1 cellular context compared by ENCODE assay signal in the genomic region with DNA sequence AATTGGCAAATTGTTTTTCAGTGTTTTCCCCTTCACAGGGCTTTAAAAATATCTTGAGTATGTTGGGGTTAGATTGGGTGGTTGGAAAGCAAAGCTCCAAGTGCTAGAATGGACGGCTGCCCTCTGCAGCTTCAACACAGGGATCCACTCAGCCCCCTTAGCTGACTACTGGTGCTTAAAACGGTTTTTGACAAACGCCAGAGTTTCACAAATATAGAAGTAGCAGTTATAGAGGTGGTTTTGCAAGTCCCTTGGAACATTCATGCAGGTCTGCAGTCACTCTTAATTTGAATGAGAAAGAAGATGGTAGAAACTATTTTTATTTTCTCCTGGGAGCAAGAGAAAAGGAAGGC.
TF ChIP-seq lines count a peak whose summit lies in the region.

No MANE protein-coding gene starts in this region.

TF ChIP-seq in K562, 482 proteins besides CTCF, POLR2A, EP300 and RAD21:
- TF ChIP-seq, protein P1, sequence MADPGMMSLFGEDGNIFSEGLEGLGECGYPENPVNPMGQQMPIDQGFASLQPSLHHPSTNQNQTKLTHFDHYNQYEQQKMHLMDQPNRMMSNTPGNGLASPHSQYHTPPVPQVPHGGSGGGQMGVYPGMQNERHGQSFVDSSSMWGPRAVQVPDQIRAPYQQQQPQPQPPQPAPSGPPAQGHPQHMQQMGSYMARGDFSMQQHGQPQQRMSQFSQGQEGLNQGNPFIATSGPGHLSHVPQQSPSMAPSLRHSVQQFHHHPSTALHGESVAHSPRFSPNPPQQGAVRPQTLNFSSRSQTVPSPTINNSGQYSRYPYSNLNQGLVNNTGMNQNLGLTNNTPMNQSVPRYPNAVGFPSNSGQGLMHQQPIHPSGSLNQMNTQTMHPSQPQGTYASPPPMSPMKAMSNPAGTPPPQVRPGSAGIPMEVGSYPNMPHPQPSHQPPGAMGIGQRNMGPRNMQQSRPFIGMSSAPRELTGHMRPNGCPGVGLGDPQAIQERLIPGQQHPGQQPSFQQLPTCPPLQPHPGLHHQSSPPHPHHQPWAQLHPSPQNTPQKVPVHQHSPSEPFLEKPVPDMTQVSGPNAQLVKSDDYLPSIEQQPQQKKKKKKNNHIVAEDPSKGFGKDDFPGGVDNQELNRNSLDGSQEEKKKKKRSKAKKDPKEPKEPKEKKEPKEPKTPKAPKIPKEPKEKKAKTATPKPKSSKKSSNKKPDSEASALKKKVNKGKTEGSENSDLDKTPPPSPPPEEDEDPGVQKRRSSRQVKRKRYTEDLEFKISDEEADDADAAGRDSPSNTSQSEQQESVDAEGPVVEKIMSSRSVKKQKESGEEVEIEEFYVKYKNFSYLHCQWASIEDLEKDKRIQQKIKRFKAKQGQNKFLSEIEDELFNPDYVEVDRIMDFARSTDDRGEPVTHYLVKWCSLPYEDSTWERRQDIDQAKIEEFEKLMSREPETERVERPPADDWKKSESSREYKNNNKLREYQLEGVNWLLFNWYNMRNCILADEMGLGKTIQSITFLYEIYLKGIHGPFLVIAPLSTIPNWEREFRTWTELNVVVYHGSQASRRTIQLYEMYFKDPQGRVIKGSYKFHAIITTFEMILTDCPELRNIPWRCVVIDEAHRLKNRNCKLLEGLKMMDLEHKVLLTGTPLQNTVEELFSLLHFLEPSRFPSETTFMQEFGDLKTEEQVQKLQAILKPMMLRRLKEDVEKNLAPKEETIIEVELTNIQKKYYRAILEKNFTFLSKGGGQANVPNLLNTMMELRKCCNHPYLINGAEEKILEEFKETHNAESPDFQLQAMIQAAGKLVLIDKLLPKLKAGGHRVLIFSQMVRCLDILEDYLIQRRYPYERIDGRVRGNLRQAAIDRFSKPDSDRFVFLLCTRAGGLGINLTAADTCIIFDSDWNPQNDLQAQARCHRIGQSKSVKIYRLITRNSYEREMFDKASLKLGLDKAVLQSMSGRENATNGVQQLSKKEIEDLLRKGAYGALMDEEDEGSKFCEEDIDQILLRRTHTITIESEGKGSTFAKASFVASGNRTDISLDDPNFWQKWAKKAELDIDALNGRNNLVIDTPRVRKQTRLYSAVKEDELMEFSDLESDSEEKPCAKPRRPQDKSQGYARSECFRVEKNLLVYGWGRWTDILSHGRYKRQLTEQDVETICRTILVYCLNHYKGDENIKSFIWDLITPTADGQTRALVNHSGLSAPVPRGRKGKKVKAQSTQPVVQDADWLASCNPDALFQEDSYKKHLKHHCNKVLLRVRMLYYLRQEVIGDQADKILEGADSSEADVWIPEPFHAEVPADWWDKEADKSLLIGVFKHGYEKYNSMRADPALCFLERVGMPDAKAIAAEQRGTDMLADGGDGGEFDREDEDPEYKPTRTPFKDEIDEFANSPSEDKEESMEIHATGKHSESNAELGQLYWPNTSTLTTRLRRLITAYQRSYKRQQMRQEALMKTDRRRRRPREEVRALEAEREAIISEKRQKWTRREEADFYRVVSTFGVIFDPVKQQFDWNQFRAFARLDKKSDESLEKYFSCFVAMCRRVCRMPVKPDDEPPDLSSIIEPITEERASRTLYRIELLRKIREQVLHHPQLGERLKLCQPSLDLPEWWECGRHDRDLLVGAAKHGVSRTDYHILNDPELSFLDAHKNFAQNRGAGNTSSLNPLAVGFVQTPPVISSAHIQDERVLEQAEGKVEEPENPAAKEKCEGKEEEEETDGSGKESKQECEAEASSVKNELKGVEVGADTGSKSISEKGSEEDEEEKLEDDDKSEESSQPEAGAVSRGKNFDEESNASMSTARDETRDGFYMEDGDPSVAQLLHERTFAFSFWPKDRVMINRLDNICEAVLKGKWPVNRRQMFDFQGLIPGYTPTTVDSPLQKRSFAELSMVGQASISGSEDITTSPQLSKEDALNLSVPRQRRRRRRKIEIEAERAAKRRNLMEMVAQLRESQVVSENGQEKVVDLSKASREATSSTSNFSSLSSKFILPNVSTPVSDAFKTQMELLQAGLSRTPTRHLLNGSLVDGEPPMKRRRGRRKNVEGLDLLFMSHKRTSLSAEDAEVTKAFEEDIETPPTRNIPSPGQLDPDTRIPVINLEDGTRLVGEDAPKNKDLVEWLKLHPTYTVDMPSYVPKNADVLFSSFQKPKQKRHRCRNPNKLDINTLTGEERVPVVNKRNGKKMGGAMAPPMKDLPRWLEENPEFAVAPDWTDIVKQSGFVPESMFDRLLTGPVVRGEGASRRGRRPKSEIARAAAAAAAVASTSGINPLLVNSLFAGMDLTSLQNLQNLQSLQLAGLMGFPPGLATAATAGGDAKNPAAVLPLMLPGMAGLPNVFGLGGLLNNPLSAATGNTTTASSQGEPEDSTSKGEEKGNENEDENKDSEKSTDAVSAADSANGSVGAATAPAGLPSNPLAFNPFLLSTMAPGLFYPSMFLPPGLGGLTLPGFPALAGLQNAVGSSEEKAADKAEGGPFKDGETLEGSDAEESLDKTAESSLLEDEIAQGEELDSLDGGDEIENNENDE (IDR thresholded peaks at IDR 0.05; ENCODE audit: low read depth, low read length) = no peak
- TF ChIP-seq, protein P2, sequence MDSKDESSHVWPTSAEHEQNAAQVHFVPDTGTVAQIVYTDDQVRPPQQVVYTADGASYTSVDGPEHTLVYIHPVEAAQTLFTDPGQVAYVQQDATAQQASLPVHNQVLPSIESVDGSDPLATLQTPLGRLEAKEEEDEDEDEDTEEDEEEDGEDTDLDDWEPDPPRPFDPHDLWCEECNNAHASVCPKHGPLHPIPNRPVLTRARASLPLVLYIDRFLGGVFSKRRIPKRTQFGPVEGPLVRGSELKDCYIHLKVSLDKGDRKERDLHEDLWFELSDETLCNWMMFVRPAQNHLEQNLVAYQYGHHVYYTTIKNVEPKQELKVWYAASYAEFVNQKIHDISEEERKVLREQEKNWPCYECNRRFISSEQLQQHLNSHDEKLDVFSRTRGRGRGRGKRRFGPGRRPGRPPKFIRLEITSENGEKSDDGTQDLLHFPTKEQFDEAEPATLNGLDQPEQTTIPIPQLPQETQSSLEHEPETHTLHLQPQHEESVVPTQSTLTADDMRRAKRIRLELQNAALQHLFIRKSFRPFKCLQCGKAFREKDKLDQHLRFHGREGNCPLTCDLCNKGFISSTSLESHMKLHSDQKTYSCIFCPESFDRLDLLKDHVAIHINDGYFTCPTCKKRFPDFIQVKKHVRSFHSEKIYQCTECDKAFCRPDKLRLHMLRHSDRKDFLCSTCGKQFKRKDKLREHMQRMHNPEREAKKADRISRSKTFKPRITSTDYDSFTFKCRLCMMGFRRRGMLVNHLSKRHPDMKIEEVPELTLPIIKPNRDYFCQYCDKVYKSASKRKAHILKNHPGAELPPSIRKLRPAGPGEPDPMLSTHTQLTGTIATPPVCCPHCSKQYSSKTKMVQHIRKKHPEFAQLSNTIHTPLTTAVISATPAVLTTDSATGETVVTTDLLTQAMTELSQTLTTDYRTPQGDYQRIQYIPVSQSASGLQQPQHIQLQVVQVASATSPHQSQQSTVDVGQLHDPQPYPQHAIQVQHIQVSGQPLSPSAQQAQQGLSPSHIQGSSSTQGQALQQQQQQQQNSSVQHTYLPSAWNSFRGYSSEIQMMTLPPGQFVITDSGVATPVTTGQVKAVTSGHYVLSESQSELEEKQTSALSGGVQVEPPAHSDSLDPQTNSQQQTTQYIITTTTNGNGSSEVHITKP (IDR thresholded peaks at IDR 0.05; ENCODE audit: partially characterized antibody) = no peak
- no peak for TF ChIP-seq JUN (IDR thresholded peaks at IDR 0.05; ENCODE audit: borderline replicate concordance, low read depth, low read length)
- TF ChIP-seq JUN (CRISPR knock-in tag; IDR thresholded peaks at IDR 0.05; ENCODE audit: borderline replicate concordance) = no peak
- no peak for TF ChIP-seq CBX1 (IDR thresholded peaks at IDR 0.05; ENCODE audit: low read depth)
- no peak for TF ChIP-seq RBBP5 (IDR thresholded peaks at IDR 0.05; ENCODE audit: borderline replicate concordance, insufficient read depth, low read length, poor library complexity, severe bottlenecking)
- no peak for TF ChIP-seq NFE2 (IDR thresholded peaks at IDR 0.05; ENCODE audit: low read depth)
- TF ChIP-seq RFX1 (IDR thresholded peaks at IDR 0.05) = no peak
- TF ChIP-seq, protein P3, sequence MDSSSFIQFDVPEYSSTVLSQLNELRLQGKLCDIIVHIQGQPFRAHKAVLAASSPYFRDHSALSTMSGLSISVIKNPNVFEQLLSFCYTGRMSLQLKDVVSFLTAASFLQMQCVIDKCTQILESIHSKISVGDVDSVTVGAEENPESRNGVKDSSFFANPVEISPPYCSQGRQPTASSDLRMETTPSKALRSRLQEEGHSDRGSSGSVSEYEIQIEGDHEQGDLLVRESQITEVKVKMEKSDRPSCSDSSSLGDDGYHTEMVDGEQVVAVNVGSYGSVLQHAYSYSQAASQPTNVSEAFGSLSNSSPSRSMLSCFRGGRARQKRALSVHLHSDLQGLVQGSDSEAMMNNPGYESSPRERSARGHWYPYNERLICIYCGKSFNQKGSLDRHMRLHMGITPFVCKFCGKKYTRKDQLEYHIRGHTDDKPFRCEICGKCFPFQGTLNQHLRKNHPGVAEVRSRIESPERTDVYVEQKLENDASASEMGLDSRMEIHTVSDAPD (CRISPR knock-in tag; IDR thresholded peaks at IDR 0.05) = no peak
- no peak for TF ChIP-seq ZEB2 (IDR thresholded peaks at IDR 0.05)
- TF ChIP-seq, protein P4, sequence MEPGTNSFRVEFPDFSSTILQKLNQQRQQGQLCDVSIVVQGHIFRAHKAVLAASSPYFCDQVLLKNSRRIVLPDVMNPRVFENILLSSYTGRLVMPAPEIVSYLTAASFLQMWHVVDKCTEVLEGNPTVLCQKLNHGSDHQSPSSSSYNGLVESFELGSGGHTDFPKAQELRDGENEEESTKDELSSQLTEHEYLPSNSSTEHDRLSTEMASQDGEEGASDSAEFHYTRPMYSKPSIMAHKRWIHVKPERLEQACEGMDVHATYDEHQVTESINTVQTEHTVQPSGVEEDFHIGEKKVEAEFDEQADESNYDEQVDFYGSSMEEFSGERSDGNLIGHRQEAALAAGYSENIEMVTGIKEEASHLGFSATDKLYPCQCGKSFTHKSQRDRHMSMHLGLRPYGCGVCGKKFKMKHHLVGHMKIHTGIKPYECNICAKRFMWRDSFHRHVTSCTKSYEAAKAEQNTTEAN (CRISPR knock-in tag; IDR thresholded peaks at IDR 0.05) = no peak
- no peak for TF ChIP-seq COPS2 (conservative IDR thresholded peaks at IDR 0.05)
TF ChIP-seq in K562: peak in this region for 0.
